In genomic region chr20:1887321-1887720, GRCh38 we compare ENCODE assay signal across 17 cellular contexts.
"Had no signal": no experiment of that assay in that cellular context is flagged by ENCODE, and none has a peak within 500 bp of the region (broad histone marks: within the 10 kb centered on the region; RNA-seq: fewer than 3 reads in every experiment).

No MANE protein-coding gene starts in this region.

- ATAC-seq: foreskin keratinocyte; heart right ventricle; stimulated activated naive CD8-positive, alpha-beta T cell treated with anti-CD3 and anti-CD28 coated beads, Interleukin-15, Interleukin-2, amounts not matched to agents 100 U/mL and 50 U/mL, for 24 hours; T-cell had no signal

- H3K4me2 ChIP-seq: neural progenitor cell had no signal

- H3K27me3 ChIP-seq: foreskin keratinocyte, suprapubic skin had no signal

- DNase-seq: activated CD4-positive, alpha-beta T cell treated with anti-CD3 and anti-CD28 coated beads for 4 hours; activated CD8-positive, alpha-beta memory T cell treated with anti-CD3 and anti-CD28 coated beads for 24 hours; activated naive CD4-positive, alpha-beta T cell treated with Interleukin-2 at 50 U/mL for 16 hours; central memory CD4-positive, alpha-beta T cell; endodermal cell; esophagus squamous epithelium; foreskin keratinocyte; heart right ventricle; left ventricle myocardium inferior; retina; stimulated activated CD4-positive, alpha-beta T cell treated with anti-CD3 and anti-CD28 coated beads, Interleukin-2, amount 100 ng/mL, for 24 hours; stimulated activated naive CD8-positive, alpha-beta T cell treated with anti-CD3 and anti-CD28 coated beads, Interleukin-15, Interleukin-2, amounts not matched to agents 100 U/mL and 50 U/mL, for 24 hours; T-cell had no signal

- H3K9me3 ChIP-seq: esophagus squamous epithelium, heart right ventricle, left ventricle myocardium inferior, suprapubic skin had no signal

- H3K9ac ChIP-seq: neural progenitor cell, parathyroid adenoma had no signal

- H3K79me2 ChIP-seq: parathyroid adenoma had no signal

- H3K36me3 ChIP-seq: esophagus squamous epithelium, heart right ventricle, left ventricle myocardium inferior, neural progenitor cell, suprapubic skin had no signal

- H3K4me3 ChIP-seq: esophagus squamous epithelium, heart right ventricle, left ventricle myocardium inferior, neural progenitor cell, SK-N-MC, suprapubic skin had no signal

- H3K4me1 ChIP-seq: parathyroid adenoma had no signal

- H2AFZ ChIP-seq: neural progenitor cell, parathyroid adenoma had no signal

- H3K27ac ChIP-seq: esophagus squamous epithelium, foreskin keratinocyte, heart right ventricle, left ventricle myocardium inferior, neural progenitor cell, parathyroid adenoma, SK-N-MC, suprapubic skin had no signal
